ENCODE assay signal across 8 cellular contexts in the genomic region with DNA sequence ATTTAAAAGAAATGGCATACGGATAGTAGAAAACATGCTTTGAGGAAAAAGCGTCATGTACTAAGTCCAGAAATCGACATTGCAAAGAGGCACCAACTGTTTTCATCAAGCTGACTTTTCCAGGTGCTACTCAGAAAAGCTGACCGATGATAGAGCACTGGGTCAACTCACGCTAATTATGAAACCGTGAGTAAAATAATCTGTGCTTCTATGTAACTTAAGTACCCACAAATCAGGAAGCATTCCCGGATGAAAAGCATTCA. TPM values are rescaled to one million over a fixed set of nuclear protein-coding genes. Genes with fewer than 3 reads are reported as not detected.
DNase-seq lines count a peak whose midpoint lies in the region; ATAC-seq and TF ChIP-seq lines count a peak whose summit lies in the region.

No MANE protein-coding gene starts in this region.

- H3K27ac ChIP-seq in RWPE2 (ENCODE audit: poor library complexity, severe bottlenecking) (peak overlapping the region; percentile 87), rectal smooth muscle tissue (ENCODE audit: low read depth, low read length) (peak overlapping the region; percentile 89)

- no peaks in the 10 kb centered on the region for H3K9me3 ChIP-seq in RWPE2 (ENCODE audit: severe bottlenecking)

- H3K36me3 ChIP-seq in RWPE2 (ENCODE audit: low read depth) (peaks cover 13% of the 10 kb centered on the region), rectal smooth muscle tissue (ENCODE audit: control insufficient read depth, insufficient read depth, low read length) (no peaks in the 10 kb centered on the region)

- H3K4me1 ChIP-seq in RWPE2 (ENCODE audit: insufficient read depth, poor library complexity, severe bottlenecking) = peaks cover 16% of the 10 kb centered on the region
- peaks cover 4% of the 10 kb centered on the region for H3K4me1 ChIP-seq in rectal smooth muscle tissue (ENCODE audit: control insufficient read depth, insufficient read depth, low read length)

- TF ChIP-seq CTCF in RWPE2 (IDR thresholded peaks at IDR 0.05; ENCODE audit: poor library complexity, severe bottlenecking) (no peak), fibroblast of the aortic adventitia (IDR thresholded peaks at IDR 0.05; ENCODE audit: insufficient read depth, low read length) (no peak)

- ATAC-seq in HG02642 (IDR thresholded peaks at IDR 0.05; ENCODE audit: poor library complexity, unreplicated experiment) (peak; percentile 43), RWPE2 (ENCODE audit: low read depth) (peak; percentile 11)

- peak overlapping the region; percentile 28 for H3K9ac ChIP-seq in rectal smooth muscle tissue (ENCODE audit: low read length)

- H3K4me3 ChIP-seq in RWPE2 (ENCODE audit: severe bottlenecking) = peak overlapping the region; percentile 75
- H3K4me3 ChIP-seq in fibroblast of the aortic adventitia (ENCODE audit: low read depth, low read length) = peak overlapping the region; percentile 97
- peak overlapping the region; percentile 99 for H3K4me3 ChIP-seq in rectal smooth muscle tissue (ENCODE audit: low read length)

- peak; percentile 79 for DNase-seq in NCI-H146 treated with DMSO at 0.1 percent for 48 hours (lab: John Stamatoyannopoulos, UW; ENCODE audit: unreplicated experiment)
- DNase-seq in NCI-H146 (lab: John Stamatoyannopoulos, UW) = no peak
- DNase-seq in RWPE2 (ENCODE audit: low spot score) = no peak
- no peak for DNase-seq in fibroblast of the aortic adventitia (ENCODE audit: low read depth)
- DNase-seq in stimulated activated CD4-positive, alpha-beta T cell treated with anti-CD3 and anti-CD28 coated beads, Interleukin-4, amount 100 ng/mL, for 24 hours = no peak
- no peak for DNase-seq in foreskin melanocyte

- H3K27me3 ChIP-seq in RWPE2 (ENCODE audit: insufficient read depth, poor library complexity, severe bottlenecking) (no peaks in the 10 kb centered on the region), rectal smooth muscle tissue (ENCODE audit: control insufficient read depth, insufficient read depth, low read length) (no peaks in the 10 kb centered on the region)

RNA-seq across cellular contexts. Expression of gene NUP35, which starts 0.4 kb away (rescaled TPM):
- 4.4 and 22.3 TPM in 2 replicates for total RNA-seq in fibroblast of the aortic adventitia (ENCODE audit: low replicate concordance)

RNA-seq across cellular contexts. Expression of gene DUSP19, which starts 45.3 kb away (rescaled TPM):
- total RNA-seq in fibroblast of the aortic adventitia (ENCODE audit: low replicate concordance) = 1.6 and 4.8 TPM in 2 replicates
